Comparison of ENCODE assay signal across 8 cellular contexts in the genomic region with DNA sequence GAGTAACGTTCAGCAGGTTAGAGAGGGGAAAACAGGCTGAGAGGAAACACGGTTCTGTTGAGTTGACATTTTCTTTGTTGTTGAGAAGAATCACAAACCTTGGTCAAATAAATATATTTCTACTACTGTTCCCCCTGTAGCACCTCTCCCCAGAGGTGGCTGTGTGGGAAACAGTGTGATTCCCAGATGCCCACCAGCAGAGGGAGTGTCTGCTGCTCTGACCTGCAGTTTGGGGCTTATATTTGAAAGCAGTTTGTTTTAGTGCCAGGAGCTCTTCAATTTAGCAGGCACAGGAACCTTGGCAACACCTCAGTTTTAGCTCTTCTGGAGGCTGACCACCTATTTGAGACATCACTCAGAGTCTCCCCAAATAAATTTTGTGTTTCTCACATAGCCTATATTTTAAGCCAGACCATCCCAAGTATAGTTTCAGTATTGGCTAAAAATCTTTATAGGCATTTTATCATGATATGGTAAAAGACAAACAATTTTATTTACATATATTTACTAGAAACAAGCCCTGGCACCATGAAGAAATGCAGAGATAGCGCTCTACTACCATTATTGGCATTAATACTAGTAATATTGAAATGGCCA.
DNase-seq lines count a peak whose midpoint lies in the region; ATAC-seq and TF ChIP-seq lines count a peak whose summit lies in the region.

No MANE protein-coding gene starts in this region.

- H3K27ac ChIP-seq in right lobe of liver, result no peak overlapping the region

- TF ChIP-seq CTCF in WTC11 (IDR thresholded peaks at IDR 0.05) (peak; percentile 42), right lobe of liver (IDR thresholded peaks at IDR 0.05) (peak in 3 of 4 donors; percentile 39 to 54 (median 44))

- peak; percentile 98 for ATAC-seq in WTC11
- peak; percentile 59 to 69 (median 61) for ATAC-seq in right lobe of liver
- ATAC-seq in HG02870 (IDR thresholded peaks at IDR 0.05; ENCODE audit: unreplicated experiment), result no peak
- no peak for ATAC-seq in HG03460 (IDR thresholded peaks at IDR 0.05; ENCODE audit: unreplicated experiment)
- ATAC-seq in stimulated activated naive B cell treated with anti-CD40 and anti-IgM and Interleukin-4, amounts not matched to agents 10 μg/mL and 1 μg/mL and 100 μg/mL, for 72 hours (replicated peaks), result no peak

- no peak for TF ChIP-seq POLR2A in right lobe of liver (IDR thresholded peaks at IDR 0.05)

- intact Hi-C loops in right lobe of liver (cut with DNase I), result no loop called here

- H3K36me3 Mint-ChIP-seq in WTC11, result peaks cover 13% of the 10 kb centered on the region
- peaks cover 67% of the 10 kb centered on the region for H3K36me3 Mint-ChIP-seq in activated T-cell treated with anti-CD3 and anti-CD28 coated beads, Interleukin-2, amount 50 U/mL, for 24 hours (ENCODE audit: low read depth)
- H3K36me3 Mint-ChIP-seq in stimulated activated naive B cell treated with anti-CD40 and anti-IgM and Interleukin-4, amounts not matched to agents 10 μg/mL and 1 μg/mL and 100 μg/mL, for 72 hours, result peaks cover 17 to 22% of the 10 kb centered on the region in 2 donors

- H3K27me3 ChIP-seq in right lobe of liver, result no peaks in the 10 kb centered on the region

- H3K27ac Mint-ChIP-seq in WTC11, result no peak overlapping the region
- no peak overlapping the region for H3K27ac Mint-ChIP-seq in activated T-cell treated with anti-CD3 and anti-CD28 coated beads, Interleukin-2, amount 50 U/mL, for 24 hours
- no peak overlapping the region for H3K27ac Mint-ChIP-seq in stimulated activated naive B cell treated with anti-CD40 and anti-IgM and Interleukin-4, amounts not matched to agents 10 μg/mL and 1 μg/mL and 100 μg/mL, for 72 hours

- H3K27me3 Mint-ChIP-seq in WTC11 (ENCODE audit: low read depth), result no peaks in the 10 kb centered on the region
- no peaks in the 10 kb centered on the region for H3K27me3 Mint-ChIP-seq in activated T-cell treated with anti-CD3 and anti-CD28 coated beads, Interleukin-2, amount 50 U/mL, for 24 hours
- H3K27me3 Mint-ChIP-seq in stimulated activated naive B cell treated with anti-CD40 and anti-IgM and Interleukin-4, amounts not matched to agents 10 μg/mL and 1 μg/mL and 100 μg/mL, for 72 hours, result no peaks in the 10 kb centered on the region

- no peaks in the 10 kb centered on the region for H3K4me1 Mint-ChIP-seq in WTC11
- H3K4me1 Mint-ChIP-seq in activated T-cell treated with anti-CD3 and anti-CD28 coated beads, Interleukin-2, amount 50 U/mL, for 24 hours (ENCODE audit: low read depth), result peaks cover 18% of the 10 kb centered on the region
- no peaks in the 10 kb centered on the region for H3K4me1 Mint-ChIP-seq in stimulated activated naive B cell treated with anti-CD40 and anti-IgM and Interleukin-4, amounts not matched to agents 10 μg/mL and 1 μg/mL and 100 μg/mL, for 72 hours

- DNase-seq in Daoy (ENCODE audit: low read depth) (peak; percentile 2), HuH-7.5 (ENCODE audit: low spot score) (peak; percentile 10), WTC11 (ENCODE audit: low spot score) (peak; percentile 51), right lobe of liver (no peak)
- DNase-seq in activated T-cell treated with anti-CD3 and anti-CD28 coated beads, Interleukin-2, amount 50 U/mL, for 24 hours, result no peak
- DNase-seq in stimulated activated naive B cell treated with anti-CD40 and anti-IgM and Interleukin-4, amounts not matched to agents 10 μg/mL and 1 μg/mL and 100 μg/mL, for 72 hours, result no peak

- peaks cover 0 to 29% (median 3%) of the 10 kb centered on the region in 4 donors for H3K36me3 ChIP-seq in right lobe of liver

- no peaks in the 10 kb centered on the region for H3K4me1 ChIP-seq in right lobe of liver

- 82% methylated on average over 3 of the region's 3 CpGs for WGBS in right lobe of liver (ENCODE audit: insufficient coverage, low coverage, low lambda C conversion rate, missing lambda C conversion rate)

- POLR2A ChIA-PET in WTC11 (lab: Charles Lee), result no interaction called here

- no peak overlapping the region for H3K4me3 ChIP-seq in right lobe of liver

- CTCF ChIA-PET in WTC11 (lab: Charles Lee), result interaction anchor here (0.6 to 1.5 kb wide), 13 partner anchors 12 to 1531 kb away, joined by 3 to 7 read pairs (median 3); no protein-coding TSS in a partner anchor

- no peak overlapping the region for H3K4me3 Mint-ChIP-seq in WTC11
- no peak overlapping the region for H3K4me3 Mint-ChIP-seq in activated T-cell treated with anti-CD3 and anti-CD28 coated beads, Interleukin-2, amount 50 U/mL, for 24 hours
- no peak overlapping the region for H3K4me3 Mint-ChIP-seq in stimulated activated naive B cell treated with anti-CD40 and anti-IgM and Interleukin-4, amounts not matched to agents 10 μg/mL and 1 μg/mL and 100 μg/mL, for 72 hours

- H3K9me3 ChIP-seq in right lobe of liver, result no peaks in the 10 kb centered on the region

- H3K9me3 Mint-ChIP-seq in WTC11, result no peaks in the 10 kb centered on the region
- H3K9me3 Mint-ChIP-seq in activated T-cell treated with anti-CD3 and anti-CD28 coated beads, Interleukin-2, amount 50 U/mL, for 24 hours, result no peaks in the 10 kb centered on the region
- no peaks in the 10 kb centered on the region for H3K9me3 Mint-ChIP-seq in stimulated activated naive B cell treated with anti-CD40 and anti-IgM and Interleukin-4, amounts not matched to agents 10 μg/mL and 1 μg/mL and 100 μg/mL, for 72 hours

TF ChIP-seq in WTC11, 78 proteins besides CTCF, POLR2A, EP300 and RAD21:
- TF ChIP-seq HMGXB4 (CRISPR knock-in tag; IDR thresholded peaks at IDR 0.05), result no peak
- TF ChIP-seq NFE2L1 (CRISPR knock-in tag; IDR thresholded peaks at IDR 0.05), result no peak
- no peak for TF ChIP-seq ZBTB21 (CRISPR knock-in tag; IDR thresholded peaks at IDR 0.05; ENCODE audit: borderline replicate concordance)
- no peak for TF ChIP-seq NR3C1 (CRISPR knock-in tag; conservative IDR thresholded peaks at IDR 0.05; ENCODE audit: low read depth)
- no peak for TF ChIP-seq MYBL2 (CRISPR knock-in tag; IDR thresholded peaks at IDR 0.05)
- TF ChIP-seq EMX1 (CRISPR knock-in tag; IDR thresholded peaks at IDR 0.05), result no peak
- no peak for TF ChIP-seq KAT7 (CRISPR knock-in tag; IDR thresholded peaks at IDR 0.05; ENCODE audit: borderline replicate concordance)

Comparison
In these comparisons a context has a peak if more than half of its experiments do, and no peak if none do; other contexts are left out.
1. DNase-seq: peak in Daoy (single experiment), HuH-7.5 (single experiment) and WTC11 (single experiment); none in right lobe of liver (0 of 3), activated T-cell treated with anti-CD3 and anti-CD28 coated beads, Interleukin-2, amount 50 U/mL, for 24 hours (single experiment) and stimulated activated naive B cell treated with anti-CD40 and anti-IgM and Interleukin-4, amounts not matched to agents 10 μg/mL and 1 μg/mL and 100 μg/mL, for 72 hours (single experiment).
2. ATAC-seq: peak in WTC11 (single experiment) and right lobe of liver (4 of 4); none in HG02870 (single experiment), HG03460 (single experiment) and stimulated activated naive B cell treated with anti-CD40 and anti-IgM and Interleukin-4, amounts not matched to agents 10 μg/mL and 1 μg/mL and 100 μg/mL, for 72 hours (0 of 2).